In genomic region chr9:69120380-69121154, GRCh38 we compare ENCODE assay signal across 8 cellular contexts. TPM values are rescaled to one million over a fixed set of nuclear protein-coding genes. Genes with fewer than 3 reads are reported as not detected.
DNase-seq lines count a peak whose midpoint lies in the region; ATAC-seq and TF ChIP-seq lines count a peak whose summit lies in the region.

No MANE protein-coding gene starts in this region.

- TF ChIP-seq CTCF in 22Rv1 (IDR thresholded peaks at IDR 0.05): no peak
- no peak for TF ChIP-seq CTCF in chondrocyte (IDR thresholded peaks at IDR 0.05)
- TF ChIP-seq CTCF in lower leg skin (IDR thresholded peaks at IDR 0.05): no peak
- TF ChIP-seq CTCF in thoracic aorta (IDR thresholded peaks at IDR 0.05): no peak

- peaks cover 0 to 14% of the 10 kb centered on the region in 2 donors for H3K4me1 ChIP-seq in thoracic aorta (ENCODE audit: control insufficient read depth in 1 of 2, low read depth in 2 of 2)

- H3K4me3 ChIP-seq in lower leg skin (ENCODE audit: low read depth, poor library complexity, severe bottlenecking) (peak overlapping the region; percentile 74), thoracic aorta (peak overlapping the region; percentile 87)

- H3K4me1 Mint-ChIP-seq in chondrocyte (ENCODE audit: low read depth): peaks cover 15% of the 10 kb centered on the region

- no peak for TF ChIP-seq POLR2A in lower leg skin (IDR thresholded peaks at IDR 0.05)

- intact Hi-C loops in lower leg skin (cut with DNase I; ENCODE audit: low total_unique reads): loop anchor here (10.0 kb wide), 1 partner anchor 54 kb away; the partner anchor contains the start of gene TJP2

- H3K27ac ChIP-seq in 22Rv1: peak overlapping the region; percentile 91
- H3K27ac ChIP-seq in thoracic aorta: peak overlapping the region; percentile 77 to 89

- peak; percentile 51 for ATAC-seq in GM18907 (IDR thresholded peaks at IDR 0.05; ENCODE audit: unreplicated experiment)
- no peak for ATAC-seq in thoracic aorta (ENCODE audit: insufficient number of reproducible peaks, low FRiP score, low read depth)
- no peak for ATAC-seq in HG03520 (IDR thresholded peaks at IDR 0.05; ENCODE audit: unreplicated experiment)
- ATAC-seq in GM19035 (IDR thresholded peaks at IDR 0.05; ENCODE audit: unreplicated experiment): no peak

- DNase-seq in NCI-H526 treated with DMSO at 0.1 percent for 48 hours (lab: John Stamatoyannopoulos, UW) (peak; percentile 63), chondrocyte (ENCODE audit: low spot score) (no peak), lower leg skin (ENCODE audit: low spot score in 2 of 2) (peak; percentile 63 to 93), thoracic aorta (ENCODE audit: low spot score) (no peak)

- no peaks in the 10 kb centered on the region for H3K9me3 Mint-ChIP-seq in chondrocyte (ENCODE audit: low read depth)

- peak overlapping the region; percentile 63 for H3K27ac Mint-ChIP-seq in chondrocyte (ENCODE audit: unreplicated experiment)

- no peaks in the 10 kb centered on the region for H3K27me3 Mint-ChIP-seq in chondrocyte (ENCODE audit: low read depth)

- H3K9me3 ChIP-seq in thoracic aorta: no peaks in the 10 kb centered on the region

- H3K36me3 Mint-ChIP-seq in chondrocyte (ENCODE audit: low read depth): no peaks in the 10 kb centered on the region

- no peaks in the 10 kb centered on the region for H3K36me3 ChIP-seq in thoracic aorta

- H3K27me3 ChIP-seq in thoracic aorta (replicated peaks; ENCODE audit: insufficient read depth): no peaks in the 10 kb centered on the region

- H3K4me3 Mint-ChIP-seq in chondrocyte (ENCODE audit: unreplicated experiment): peak overlapping the region; percentile 86

- WGBS in lower leg skin, 2 donors: 34 to 40% methylated on average over 27 of the region's 27 CpGs

RNA-seq across cellular contexts. Expression of gene TJP2, which starts 53.5 kb away (rescaled TPM):
- total RNA-seq in chondrocyte: 49.9 to 50.6 TPM (median 50.4 TPM) in 3 replicates
- total RNA-seq in lower leg skin: 100 to 1,000 TPM; 137 to 191 (median 167) TPM
- 100 to 1,000 TPM; 207 to 226 TPM for total RNA-seq in thoracic aorta

Comparison
In these comparisons a context has a peak if more than half of its experiments do, and no peak if none do; other contexts are left out.
1. DNase-seq: peak in NCI-H526 treated with DMSO at 0.1 percent for 48 hours (single experiment) and lower leg skin (2 of 2); none in chondrocyte (single experiment) and thoracic aorta (single experiment).